Comparison of ENCODE assay signal across 6 cellular contexts in the genomic region with DNA sequence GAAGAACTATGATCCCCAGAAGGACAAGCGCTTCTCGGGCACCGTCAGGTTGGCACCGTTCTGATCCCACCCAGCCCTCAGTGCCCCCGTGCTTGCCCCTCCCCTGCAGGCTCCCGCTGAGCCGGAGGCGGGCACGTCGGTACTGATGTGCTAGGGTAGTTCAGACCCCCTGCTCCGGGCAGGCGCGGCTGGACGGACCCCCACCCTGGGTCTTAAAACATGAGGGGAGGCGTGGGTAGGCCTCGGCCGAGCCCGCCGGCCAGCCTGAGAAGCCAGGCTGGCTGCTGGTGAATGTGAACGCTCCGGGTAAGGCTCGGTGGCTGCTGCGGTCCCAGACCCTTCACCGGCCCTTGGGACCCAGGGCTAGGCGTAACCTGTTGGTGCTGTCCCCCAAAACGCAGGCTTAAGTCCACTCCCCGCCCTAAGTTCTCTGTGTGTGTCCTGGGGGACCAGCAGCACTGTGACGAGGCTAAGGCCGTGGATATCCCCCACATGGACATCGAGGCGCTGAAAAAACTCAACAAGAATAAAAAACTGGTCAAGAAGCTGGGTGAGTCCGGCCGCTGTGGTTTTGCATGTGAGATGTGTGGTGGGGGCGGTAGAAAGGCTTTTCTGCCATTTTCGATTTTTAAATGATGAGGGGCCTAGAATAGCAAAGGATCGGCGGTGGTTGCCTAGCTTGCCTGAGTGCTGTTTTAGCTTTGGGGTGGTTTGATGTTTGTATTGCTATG. TPM values are rescaled to one million over a fixed set of nuclear protein-coding genes. Genes with fewer than 3 reads are reported as not detected.
A peak's percentile ranks its signal among the peaks of the same experiment; 100 is the strongest.
DNase-seq lines count a peak whose midpoint lies in the region; TF ChIP-seq lines count a peak whose summit lies in the region.

No MANE protein-coding gene starts in this region.

- no peak for TF ChIP-seq CTCF in OCI-LY1 (IDR thresholded peaks at IDR 0.05; ENCODE audit: low read length)
- no peak for TF ChIP-seq CTCF in cardiac muscle cell (IDR thresholded peaks at IDR 0.05; ENCODE audit: low read depth, low read length)
- no peak for TF ChIP-seq CTCF in GM10248 (IDR thresholded peaks at IDR 0.05; ENCODE audit: control extremely low read depth, extremely low read depth, low read depth, missing control alignments)

- H3K4me2 ChIP-seq in OCI-LY1 (ENCODE audit: low read length): peak overlapping the region; percentile 99

- DNase-seq in COLO668 (lab: John Stamatoyannopoulos, UW; ENCODE audit: unreplicated experiment) (peak; percentile 50), cardiac muscle cell (ENCODE audit: low read depth in 1 of 2, low spot score in 1 of 2) (no peak), mesenteric fat pad (ENCODE audit: low spot score) (no peak), GM10248 (ENCODE audit: extremely low spot score) (no peak)

- peaks cover 15% of the 10 kb centered on the region; the same call in 1 of the 2 replicates for H3F3A ChIP-seq in OCI-LY1 (ENCODE audit: insufficient read depth, low read length)

- H3K9me3 ChIP-seq in OCI-LY1 (ENCODE audit: low read length): no peaks in the 10 kb centered on the region
- H3K9me3 ChIP-seq in cardiac muscle cell (ENCODE audit: low read depth): no peaks in the 10 kb centered on the region

- no peaks in the 10 kb centered on the region for H4K20me1 ChIP-seq in OCI-LY1 (ENCODE audit: insufficient read depth, low read length)

- POLR2A ChIA-PET in GM10248 (lab: Yijun Ruan, JAX): interaction anchor here (0.9 to 1.5 kb wide), 5 partner anchors 9 to 168 kb away, joined by 3 to 5 read pairs (median 3); partner anchors contain the start of gene PPARD

- H3K9ac ChIP-seq in OCI-LY1 (ENCODE audit: low read length): peak overlapping the region; percentile 99

- no peaks in the 10 kb centered on the region for H3K27me3 ChIP-seq in OCI-LY1 (ENCODE audit: insufficient read depth, low read length)
- H3K27me3 ChIP-seq in cardiac muscle cell: no peaks in the 10 kb centered on the region

- CTCF ChIA-PET in GM10248 (lab: Yijun Ruan, JAX): interaction anchor here (0.7 to 3.7 kb wide), 12 partner anchors 11 to 267 kb away, joined by 3 to 37 read pairs (median 9); partner anchors contain the start of genes DEF6 and PPARD

- no peaks in the 10 kb centered on the region for H3K9me2 ChIP-seq in OCI-LY1 (ENCODE audit: low read depth, low read length)

- H3K36me3 ChIP-seq in OCI-LY1 (ENCODE audit: insufficient read depth, low read length) (peaks cover 51% of the 10 kb centered on the region), cardiac muscle cell (peaks cover 31% of the 10 kb centered on the region)

- H3K27ac ChIP-seq in OCI-LY1 (ENCODE audit: low read depth, low read length, poor library complexity, severe bottlenecking) (peak overlapping the region; percentile 82), cardiac muscle cell (peak overlapping the region; percentile 85), temporal lobe (ENCODE audit: low read depth, low read length) (peak overlapping the region; percentile 74)

- no peak overlapping the region for H2AFZ ChIP-seq in OCI-LY1 (ENCODE audit: low read length)

- peaks cover 13% of the 10 kb centered on the region; the same call in 1 of the 2 replicates for H3K79me2 ChIP-seq in OCI-LY1 (ENCODE audit: insufficient read depth, low read length)

- H3K4me3 ChIP-seq in OCI-LY1 (ENCODE audit: low read depth, low read length, poor library complexity, severe bottlenecking) (peak overlapping the region; percentile 87), cardiac muscle cell (peak overlapping the region; percentile 58)

- H3K4me1 ChIP-seq in OCI-LY1 (ENCODE audit: insufficient read depth, low read length, severe bottlenecking): peaks cover 36% of the 10 kb centered on the region
- peaks cover 16% of the 10 kb centered on the region for H3K4me1 ChIP-seq in cardiac muscle cell (ENCODE audit: low read depth)

RNA-seq across cellular contexts. Expression of gene RPL10A, which starts 0.9 kb away (rescaled TPM):
- total RNA-seq in cardiac muscle cell (1,095 and 1,320 TPM in 2 replicates), temporal lobe (977 TPM), mesenteric fat pad (919 TPM)
- polyA plus RNA-seq in cardiac muscle cell: 390 and 521 TPM in 2 replicates

RNA-seq across cellular contexts. Expression of gene FANCE, which starts 17.0 kb away (rescaled TPM):
- total RNA-seq in cardiac muscle cell: 23.8 and 28.1 TPM in 2 replicates
- 19.4 and 21.3 TPM in 2 replicates for polyA plus RNA-seq in cardiac muscle cell
- total RNA-seq in temporal lobe: 8.9 TPM
- 1.9 TPM for total RNA-seq in mesenteric fat pad

RNA-seq across cellular contexts. Expression of gene TEAD3, which starts 27.7 kb away (rescaled TPM):
- total RNA-seq in cardiac muscle cell: 65.2 and 98.6 TPM in 2 replicates
- 64.0 and 78.3 TPM in 2 replicates for polyA plus RNA-seq in cardiac muscle cell
- 0.74 TPM for total RNA-seq in temporal lobe
- 25.3 TPM for total RNA-seq in mesenteric fat pad

RNA-seq across cellular contexts. Expression of gene TULP1, which starts 43.6 kb away (rescaled TPM):
- total RNA-seq in cardiac muscle cell (4.8 and 5.2 TPM in 2 replicates), temporal lobe (under 0.01 TPM), mesenteric fat pad (not detected)
- polyA plus RNA-seq in cardiac muscle cell: 0.92 and 5.9 TPM in 2 replicates

Comparison
In these comparisons a context has a peak if more than half of its experiments do, and no peak if none do; other contexts are left out.
1. RNA of gene TEAD3, which starts 27.7 kb away (total RNA-seq): 65.2 to 98.6 TPM in cardiac muscle cell and 25.3 TPM in mesenteric fat pad (single experiment); 0.74 TPM in temporal lobe (single experiment); every median in the first group is over 10 times any median in the second.
2. Peak in every context shown above with its lines, with median percentiles within 50 percentile points of each other: H3K27ac ChIP-seq.